In the genomic region with DNA sequence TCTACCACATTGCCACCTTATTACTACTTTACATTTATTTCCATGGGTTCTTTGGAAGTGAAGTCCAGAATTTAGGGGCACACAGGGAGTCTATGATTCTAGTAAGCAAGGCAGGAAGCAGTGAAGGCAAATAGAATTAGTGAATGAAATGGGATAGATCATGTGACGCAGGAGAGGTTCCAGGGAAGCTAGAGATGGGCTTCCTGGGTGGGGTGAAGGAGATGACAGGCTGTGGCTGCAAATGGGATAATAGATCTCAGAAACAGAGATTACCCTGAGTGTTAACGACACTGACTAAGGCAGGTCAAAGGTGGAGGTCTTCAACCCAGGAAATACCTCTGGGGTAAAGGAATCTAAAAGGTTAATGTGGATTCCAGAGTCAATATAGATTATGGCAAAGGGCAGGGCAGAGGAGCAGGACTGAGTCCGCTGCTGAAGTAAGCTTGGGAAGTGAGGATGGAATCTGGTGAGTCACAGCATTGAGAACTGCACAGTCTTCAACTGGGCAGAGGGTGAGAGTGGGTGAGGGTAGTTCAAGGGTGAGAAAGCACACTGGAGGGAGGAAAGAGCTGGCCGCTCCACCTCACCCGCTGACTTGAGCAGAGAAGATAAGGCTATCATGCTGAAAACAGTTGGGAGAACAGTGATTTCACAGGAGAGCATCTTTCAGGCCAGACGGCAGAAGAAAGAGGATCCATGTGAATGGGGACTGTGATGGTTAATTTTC, we compare ENCODE assay signal across 15 cellular contexts.
DNase-seq lines count a peak whose midpoint lies in the region; ATAC-seq and TF ChIP-seq lines count a peak whose summit lies in the region.
"Had no signal": no experiment of that assay in that cellular context is flagged by ENCODE, and none has a peak within 500 bp of the region (broad histone marks: within the 10 kb centered on the region; RNA-seq: fewer than 3 reads in every experiment).

No MANE protein-coding gene starts in this region.

- TF ChIP-seq POLR2A in IMR-90 (IDR thresholded peaks at IDR 0.05; ENCODE audit: low read depth, low read length), result no peak

- no peak overlapping the region for H3K9ac ChIP-seq in IMR-90 (ENCODE audit: low read depth, low read length)

- peak overlapping the region; percentile 47 for H2BK20ac ChIP-seq in IMR-90 (ENCODE audit: low read depth, low read length)

- no peak overlapping the region for H4K5ac ChIP-seq in IMR-90 (ENCODE audit: low read depth, low read length)

- H3K36me3 ChIP-seq in IMR-90 (ENCODE audit: control insufficient read depth, insufficient read depth, low read length), result no peaks in the 10 kb centered on the region
- no peaks in the 10 kb centered on the region for H3K36me3 ChIP-seq in CD4-positive, alpha-beta memory T cell (ENCODE audit: insufficient read depth, low read length)
- H3K36me3 ChIP-seq: BE2C had no signal

- peak; percentile 96 for ATAC-seq in IMR-90 (ENCODE audit: low read depth)
- ATAC-seq in left colon, result peak; percentile 88
- no peak for ATAC-seq in HG03520 (IDR thresholded peaks at IDR 0.05; ENCODE audit: unreplicated experiment)
- ATAC-seq in activated naive CD4-positive, alpha-beta T cell treated with anti-CD3 and anti-CD28 coated beads, Interleukin-2, amount 50 U/mL, for 72 hours, result no peak
- ATAC-seq: activated CD8-positive, alpha-beta T cell treated with anti-CD3 and anti-CD28 coated beads, Interleukin-2, amount 10 ng/mL, durations not matched to agents 7 days and 5 days; effector memory CD8-positive, alpha-beta T cell; stimulated activated naive CD8-positive, alpha-beta T cell treated with anti-CD3 and anti-CD28 coated beads, Interleukin-15, Interleukin-2, amounts not matched to agents 100 U/mL and 50 U/mL, for 24 hours had no signal

- H3K4ac ChIP-seq in IMR-90 (ENCODE audit: low read depth, low read length), result peak overlapping the region; percentile 32

- no peak for TF ChIP-seq CTCF in AG10803 (conservative IDR thresholded peaks at IDR 0.05; ENCODE audit: low read length)
- no peak for TF ChIP-seq CTCF in IMR-90 (conservative IDR thresholded peaks at IDR 0.05; ENCODE audit: low read depth, low read length)
- TF ChIP-seq CTCF in cardiac fibroblast (IDR thresholded peaks at IDR 0.05; ENCODE audit: low read depth, low read length), result no peak

- H3K4me1 ChIP-seq in IMR-90 (ENCODE audit: control insufficient read depth, insufficient read depth, low read length), result 0 out of 2 replicates have a peak, but pooled peaks cover 2% of the 10 kb centered on the region
- H3K4me1 ChIP-seq in CD4-positive, alpha-beta memory T cell (ENCODE audit: insufficient read depth, low read length), result no peaks in the 10 kb centered on the region

- H2AK5ac ChIP-seq in IMR-90 (ENCODE audit: low read depth, low read length), result peak overlapping the region; percentile 7; the same call in 1 of the 2 replicates

- 44% methylated on average over 2 of the region's 6 CpGs; no CpG with 5 or more reads in 1 of the 2 experiments for WGBS in IMR-90 (ENCODE audit: extremely low coverage in 2 of 2, insufficient read length in 1 of 2), 2 experiments

- peak overlapping the region in 1 of 2 experiments; percentile 58; a peak in 1 of 4 replicates for H4K8ac ChIP-seq in IMR-90 (ENCODE audit: low read depth in 2 of 2, low read length in 2 of 2)

- 0 out of 2 replicates have a peak, but pooled peaks cover 4% of the 10 kb centered on the region for H3K9me1 ChIP-seq in IMR-90 (ENCODE audit: insufficient read depth, low read length)

- peak overlapping the region; percentile 40; the same call in 1 of the 2 replicates for H4K91ac ChIP-seq in IMR-90 (ENCODE audit: insufficient read depth, low read depth, low read length)

- CTCF ChIA-PET in IMR-90 (lab: Yijun Ruan, JAX), result interaction anchor here (1.1 kb wide), 2 partner anchors 12 to 22 kb away, joined by 3 read pairs; no protein-coding TSS in a partner anchor
- CTCF ChIA-PET in CD4-positive, alpha-beta memory T cell (lab: Charles Lee; ENCODE audit: partially characterized antibody), result interaction anchor here (1.6 kb wide), 1 partner anchor 11 kb away, joined by 4 read pairs; no protein-coding TSS in a partner anchor

- no peaks in the 10 kb centered on the region for H4K20me1 ChIP-seq in IMR-90 (ENCODE audit: insufficient read depth, low read length)

- no TSS peak for BruUV-seq in IMR-90 (replicated peaks; lab: Mats Ljungman, UMichigan)

- H3K9me3 ChIP-seq in IMR-90 (ENCODE audit: control insufficient read depth, insufficient read depth, low read length), result no peaks in the 10 kb centered on the region
- no peaks in the 10 kb centered on the region for H3K9me3 ChIP-seq in CD4-positive, alpha-beta memory T cell (ENCODE audit: control insufficient read depth in 1 of 2, low read length in 2 of 2)
- H3K9me3 ChIP-seq: BE2C had no signal

- H3K4me2 ChIP-seq in IMR-90 (ENCODE audit: low read depth, low read length), result no peak overlapping the region

- POLR2A ChIA-PET in IMR-90 (lab: Charles Lee; ENCODE audit: unreplicated experiment), result no interaction called here
- POLR2A ChIA-PET in CD4-positive, alpha-beta memory T cell (lab: Charles Lee; ENCODE audit: partially characterized antibody), result no interaction called here

- H3K18ac ChIP-seq in IMR-90 (ENCODE audit: low read depth, low read length), result no peak overlapping the region

- H2AK9ac ChIP-seq in IMR-90 (replicated peaks; ENCODE audit: low read depth, low read length, poor library complexity), result no peak overlapping the region

- no peak overlapping the region for H3K27ac Mint-ChIP-seq in CD4-positive, alpha-beta memory T cell
- no peak overlapping the region for H3K27ac Mint-ChIP-seq in activated naive CD4-positive, alpha-beta T cell treated with anti-CD3 and anti-CD28 coated beads, Interleukin-2, amount 50 U/mL, for 72 hours
- H3K27ac Mint-ChIP-seq: activated CD8-positive, alpha-beta T cell treated with anti-CD3 and anti-CD28 coated beads, Interleukin-2, amount 10 ng/mL, durations not matched to agents 7 days and 5 days; activated naive CD8-positive, alpha-beta T cell treated with anti-CD3 and anti-CD28 coated beads for 36 hours; effector memory CD8-positive, alpha-beta T cell had no signal

- intact Hi-C loops in IMR-90 (cut with micrococcal nuclease) (no loop called here), left colon (cut with DNase I, micrococcal nuclease) (no loop called here)
- intact Hi-C loops in CD4-positive, alpha-beta memory T cell (cut with micrococcal nuclease), result no loop called here

- no peak overlapping the region; the same call in 1 of the 2 replicates for H3K23ac ChIP-seq in IMR-90 (ENCODE audit: low read depth, low read length)

- H3K56ac ChIP-seq in IMR-90 (ENCODE audit: extremely low read depth, insufficient read depth, low read length), result no peak overlapping the region

- H3K14ac ChIP-seq in IMR-90 (replicated peaks; ENCODE audit: low read depth, low read length), result no peak overlapping the region; the same call in 1 of the 2 replicates

- no peak overlapping the region for H3K27ac ChIP-seq in IMR-90 (ENCODE audit: insufficient read depth, low read length)
- H3K27ac ChIP-seq in CD4-positive, alpha-beta memory T cell (ENCODE audit: low read depth, low read length), result no peak overlapping the region

- in situ Hi-C loops in IMR-90 (cut with MboI; ENCODE audit: low sequenced_read_pairs), result no loop called here

- H3K79me1 ChIP-seq in IMR-90 (ENCODE audit: low read depth in 1 of 2, low read length in 2 of 2), result no peaks in the 10 kb centered on the region

- TF ChIP-seq RAD21 in IMR-90 (IDR thresholded peaks at IDR 0.05; ENCODE audit: low read length), result 0 out of 2 replicates have a peak, but pooled peaks have one; percentile 10

- dilution Hi-C loops in IMR-90 (cut with HindIII; ENCODE audit: low sequenced_read_pairs, unreplicated experiment), result loop anchor here (25.0 kb wide), 1 partner anchor 240 kb away; no protein-coding TSS in a partner anchor

- peak overlapping the region; percentile 68; the same call in 2 of the 3 replicates for H2BK15ac ChIP-seq in IMR-90 (ENCODE audit: low read depth, low read length)

- no peak overlapping the region for H2BK5ac ChIP-seq in IMR-90 (ENCODE audit: low read depth, low read length, poor library complexity, severe bottlenecking)

- H3K9me3 Mint-ChIP-seq in CD4-positive, alpha-beta memory T cell, result no peaks in the 10 kb centered on the region
- H3K9me3 Mint-ChIP-seq in activated naive CD4-positive, alpha-beta T cell treated with anti-CD3 and anti-CD28 coated beads, Interleukin-2, amount 50 U/mL, for 72 hours, result no peaks in the 10 kb centered on the region
- H3K9me3 Mint-ChIP-seq: activated naive CD8-positive, alpha-beta T cell treated with anti-CD3 and anti-CD28 coated beads for 36 hours; effector memory CD8-positive, alpha-beta T cell; neural crest cell had no signal

- DNase-seq in AG10803 (ENCODE audit: low read depth) (peak; percentile 48), IMR-90 (peak; percentile 73), cardiac fibroblast (ENCODE audit: low read depth in 2 of 2) (peak; percentile 50 to 77), left colon (no peak), 8988T (no peak)
- no peak for DNase-seq in CD4-positive, alpha-beta memory T cell
- no peak for DNase-seq in activated naive CD4-positive, alpha-beta T cell treated with anti-CD3 and anti-CD28 coated beads, Interleukin-2, amount 50 U/mL, for 72 hours (ENCODE audit: low spot score in 2 of 2)
- DNase-seq: activated CD8-positive, alpha-beta T cell treated with anti-CD3 and anti-CD28 coated beads, Interleukin-2, amount 10 ng/mL, durations not matched to agents 7 days and 5 days; activated naive CD8-positive, alpha-beta T cell treated with anti-CD3 and anti-CD28 coated beads for 36 hours; BE2C; effector memory CD8-positive, alpha-beta T cell; NCI-H1092 treated with DMSO at 0.1 percent for 48 hours; stimulated activated naive CD8-positive, alpha-beta T cell treated with anti-CD3 and anti-CD28 coated beads, Interleukin-15, Interleukin-2, amounts not matched to agents 100 U/mL and 50 U/mL, for 24 hours had no signal

- peak overlapping the region; percentile 38 for H2AFZ ChIP-seq in IMR-90 (replicated peaks; ENCODE audit: low read length, poor library complexity)

- H3K4me3 Mint-ChIP-seq in CD4-positive, alpha-beta memory T cell, result no peak overlapping the region
- H3K4me3 Mint-ChIP-seq: activated CD8-positive, alpha-beta T cell treated with anti-CD3 and anti-CD28 coated beads, Interleukin-2, amount 10 ng/mL, durations not matched to agents 7 days and 5 days; activated naive CD8-positive, alpha-beta T cell treated with anti-CD3 and anti-CD28 coated beads for 36 hours; effector memory CD8-positive, alpha-beta T cell; neural crest cell had no signal

- H3K36me3 Mint-ChIP-seq in CD4-positive, alpha-beta memory T cell, result no peaks in the 10 kb centered on the region
- no peaks in the 10 kb centered on the region for H3K36me3 Mint-ChIP-seq in activated naive CD4-positive, alpha-beta T cell treated with anti-CD3 and anti-CD28 coated beads, Interleukin-2, amount 50 U/mL, for 72 hours
- H3K36me3 Mint-ChIP-seq: activated naive CD8-positive, alpha-beta T cell treated with anti-CD3 and anti-CD28 coated beads for 36 hours had no signal

- H3K4me3 ChIP-seq in AG10803 (ENCODE audit: low read length) (no peak overlapping the region), IMR-90 (ENCODE audit: insufficient read depth, low read depth, low read length) (no peak overlapping the region), cardiac fibroblast (replicated peaks in 1 of 2; ENCODE audit: low read depth in 2 of 2, low read length in 2 of 2) (no peak overlapping the region)
- no peak overlapping the region for H3K4me3 ChIP-seq in CD4-positive, alpha-beta memory T cell (ENCODE audit: low read length in 2 of 2)

- H3K27me3 ChIP-seq in IMR-90 (ENCODE audit: control insufficient read depth, insufficient read depth, low read length), result no peaks in the 10 kb centered on the region
- H3K27me3 ChIP-seq in CD4-positive, alpha-beta memory T cell (ENCODE audit: insufficient read depth, low read length), result no peaks in the 10 kb centered on the region
- H3K27me3 ChIP-seq: BE2C had no signal

- no peaks in the 10 kb centered on the region for H3K4me1 Mint-ChIP-seq in CD4-positive, alpha-beta memory T cell

- H2BK120ac ChIP-seq in IMR-90 (ENCODE audit: low read depth, low read length), result peak overlapping the region; percentile 58

- peaks cover 0 to 4% of the 10 kb centered on the region in 2 donors for H3K27me3 Mint-ChIP-seq in CD4-positive, alpha-beta memory T cell
- H3K27me3 Mint-ChIP-seq: activated naive CD8-positive, alpha-beta T cell treated with anti-CD3 and anti-CD28 coated beads for 36 hours had no signal

Comparison
In these comparisons a context has a peak if more than half of its experiments do, and no peak if none do; other contexts are left out.
1. DNase-seq: peak in AG10803 (single experiment), IMR-90 (single experiment) and cardiac fibroblast (2 of 2); none in left colon (0 of 2), CD4-positive, alpha-beta memory T cell (0 of 5), 8988T (single experiment) and activated naive CD4-positive, alpha-beta T cell treated with anti-CD3 and anti-CD28 coated beads, Interleukin-2, amount 50 U/mL, for 72 hours (0 of 2).
2. ATAC-seq: peak in IMR-90 (single experiment) and left colon (single experiment); none in HG03520 (single experiment) and activated naive CD4-positive, alpha-beta T cell treated with anti-CD3 and anti-CD28 coated beads, Interleukin-2, amount 50 U/mL, for 72 hours (0 of 2).